Comparison of ENCODE assay signal across 8 cellular contexts in genomic region chr7:7641129-7641663, GRCh38. TPM values are rescaled to one million over a fixed set of nuclear protein-coding genes. Genes with fewer than 3 reads are reported as not detected.
DNase-seq lines count a peak whose midpoint lies in the region; ATAC-seq and TF ChIP-seq lines count a peak whose summit lies in the region.

No MANE protein-coding gene starts in this region.

- 9% methylated on average over 22 of the region's 22 CpGs for WGBS in liver

- peak overlapping the region; percentile 44 to 89 for H3K9ac ChIP-seq in liver (ENCODE audit: low read depth in 1 of 2, low read length in 2 of 2)

- TF ChIP-seq RAD21 in liver (IDR thresholded peaks at IDR 0.05), result no peak

- H3K27ac ChIP-seq in liver (ENCODE audit: low read depth in 1 of 2, low read length in 2 of 2) (peak overlapping the region; percentile 89), tibial artery (peak overlapping the region; percentile 86 to 90)

- peaks cover 20% of the 10 kb centered on the region for H3K36me3 Mint-ChIP-seq in MCF 10A (ENCODE audit: insufficient read depth, unreplicated experiment)

- H3K27me3 ChIP-seq in liver (ENCODE audit: control insufficient read depth in 4 of 4, insufficient read depth in 4 of 4, low read length in 3 of 4) (no peaks in the 10 kb centered on the region), tibial artery (no peaks in the 10 kb centered on the region)

- H3K4me1 ChIP-seq in liver (ENCODE audit: control insufficient read depth in 4 of 4, insufficient read depth in 4 of 4, low read length in 3 of 4) (peaks cover 3 to 18% (median 14%) of the 10 kb centered on the region in 4 donors), tibial artery (peaks cover 0 to 15% (median 2%) of the 10 kb centered on the region in 4 donors)

- intact Hi-C loops in MCF 10A (cut with micrococcal nuclease), result no loop called here
- intact Hi-C loops in tibial artery (cut with DNase I; ENCODE audit: low total_unique reads), result loop anchor here (10.0 kb wide), 1 partner anchor 324 kb away; the partner anchor contains the start of gene GLCCI1

- POLR2A ChIA-PET in MCF 10A (lab: Yijun Ruan, JAX), result interaction anchor here (0.6 to 4.9 kb wide), 48 partner anchors 12 to 655 kb away, joined by 3 to 39 read pairs (median 5); partner anchors contain the start of genes GLCCI1 and RPA3

- H3K27ac Mint-ChIP-seq in MCF 10A (ENCODE audit: low read depth, unreplicated experiment), result peak overlapping the region; percentile 97

- no peaks in the 10 kb centered on the region for H3K9me3 Mint-ChIP-seq in MCF 10A (ENCODE audit: unreplicated experiment)

- ATAC-seq in GM21737 (IDR thresholded peaks at IDR 0.05; ENCODE audit: unreplicated experiment), result peak; percentile 4

- H3K4me1 Mint-ChIP-seq in MCF 10A (ENCODE audit: insufficient read depth, unreplicated experiment), result peaks cover 21% of the 10 kb centered on the region

- H3K4me3 ChIP-seq in liver (ENCODE audit: low read depth in 1 of 3, low read length in 3 of 3), result peak overlapping the region; percentile 71 to 94 (median 84)
- peak overlapping the region; percentile 69 to 77 for H3K4me3 ChIP-seq in tibial artery

- BruUV-seq in MCF 10A (replicated peaks; lab: Mats Ljungman, UMichigan), result TSS peak; percentile 61

- TF ChIP-seq CTCF in MCF 10A (IDR thresholded peaks at IDR 0.05; ENCODE audit: unreplicated experiment), result no peak
- no peak for TF ChIP-seq CTCF in liver (IDR thresholded peaks at IDR 0.05; ENCODE audit: low read depth, low read length, missing input control)
- no peak for TF ChIP-seq CTCF in tibial artery (IDR thresholded peaks at IDR 0.05)

- DNase-seq in NCI-H2171 treated with DMSO at 0.1 percent for 48 hours (lab: John Stamatoyannopoulos, UW), result peak; percentile 59
- DNase-seq in NCI-H2171 (lab: John Stamatoyannopoulos, UW), result no peak
- peak; percentile 76 for DNase-seq in NAMALWA (ENCODE audit: low spot score)
- no peak for DNase-seq in MCF 10A (ENCODE audit: unreplicated experiment)
- no peak for DNase-seq in tibial artery
- DNase-seq in ACHN, result no peak

- CTCF ChIA-PET in MCF 10A (lab: Yijun Ruan, JAX), result interaction anchor here (0.7 to 2.7 kb wide), 10 partner anchors 10 to 576 kb away, joined by 3 to 11 read pairs (median 4); no protein-coding TSS in a partner anchor

- in situ Hi-C loops in ACHN (cut with HindIII; ENCODE audit: low pct_ligation_motif_present, low pct_unique_long_range_greater_than_20kb, low sequenced_read_pairs), result loop anchor here (25.0 kb wide), 1 partner anchor 571 kb away; no protein-coding TSS in a partner anchor

- H3K27me3 Mint-ChIP-seq in MCF 10A (ENCODE audit: insufficient read depth, unreplicated experiment), result no peaks in the 10 kb centered on the region

- H3K36me3 ChIP-seq in liver (ENCODE audit: control insufficient read depth in 4 of 4, insufficient read depth in 3 of 4, low read depth in 1 of 4, low read length in 3 of 4), result peaks cover 0 to 3% (median 1%) of the 10 kb centered on the region in 4 donors
- H3K36me3 ChIP-seq in tibial artery, result peaks cover 0 to 3% (median under 1%) of the 10 kb centered on the region in 3 donors

- H3K9me3 ChIP-seq in liver (ENCODE audit: control insufficient read depth in 4 of 4, low read length in 3 of 4), result no peaks in the 10 kb centered on the region
- no peaks in the 10 kb centered on the region for H3K9me3 ChIP-seq in tibial artery

- H3K4me3 Mint-ChIP-seq in MCF 10A (ENCODE audit: unreplicated experiment), result peak overlapping the region; percentile 96

TF ChIP-seq in liver, 16 proteins besides CTCF, POLR2A, EP300 and RAD21:
- TF ChIP-seq TAF1 (conservative IDR thresholded peaks at IDR 0.05), result no peak
- no peak for TF ChIP-seq NR2F2 (IDR thresholded peaks at IDR 0.05)
- no peak for TF ChIP-seq HNF4G (IDR thresholded peaks at IDR 0.05)
- no peak for TF ChIP-seq ATF3 (IDR thresholded peaks at IDR 0.05)
- no peak for TF ChIP-seq REST (IDR thresholded peaks at IDR 0.05)
- TF ChIP-seq FOXA1 (IDR thresholded peaks at IDR 0.05), result no peak
- TF ChIP-seq GABPA (IDR thresholded peaks at IDR 0.05 in 1 of 2, conservative IDR thresholded peaks at IDR 0.05 in 1 of 2), result no peak
- no peak for TF ChIP-seq HNF4A (conservative IDR thresholded peaks at IDR 0.05)
- no peak for TF ChIP-seq FOXA2 (IDR thresholded peaks at IDR 0.05)
- TF ChIP-seq JUND (IDR thresholded peaks at IDR 0.05), result no peak
- TF ChIP-seq YY1 (IDR thresholded peaks at IDR 0.05), result no peak
- no peak for TF ChIP-seq ZBTB33 (IDR thresholded peaks at IDR 0.05)
- TF ChIP-seq MAX (IDR thresholded peaks at IDR 0.05), result no peak
- TF ChIP-seq SP1 (IDR thresholded peaks at IDR 0.05), result no peak
- TF ChIP-seq EGR1 (IDR thresholded peaks at IDR 0.05; ENCODE audit: low read depth in 2 of 2), result no peak
- TF ChIP-seq RXRA (IDR thresholded peaks at IDR 0.05), result no peak

RNA-seq across cellular contexts. Expression of gene UMAD1, which starts 0.6 kb away (rescaled TPM):
- total RNA-seq in MCF 10A (2022) (7.1 and 11.1 TPM in 2 replicates), liver (10 to 100 TPM in 1 of 2 donors, 1 to 10 TPM in 1; 7.9 to 12.2 TPM)
- polyA plus RNA-seq in liver, result 1 to 10 TPM; 5.9 to 7.9 TPM

Comparison
In these comparisons a context has a peak if more than half of its experiments do, and no peak if none do; other contexts are left out.
1. DNase-seq: peak in NCI-H2171 treated with DMSO at 0.1 percent for 48 hours (single experiment) and NAMALWA (single experiment); none in NCI-H2171 (single experiment), MCF 10A (single experiment), tibial artery (0 of 2) and ACHN (single experiment).